Comparison of ENCODE assay signal across 27 cellular contexts in the genomic region with DNA sequence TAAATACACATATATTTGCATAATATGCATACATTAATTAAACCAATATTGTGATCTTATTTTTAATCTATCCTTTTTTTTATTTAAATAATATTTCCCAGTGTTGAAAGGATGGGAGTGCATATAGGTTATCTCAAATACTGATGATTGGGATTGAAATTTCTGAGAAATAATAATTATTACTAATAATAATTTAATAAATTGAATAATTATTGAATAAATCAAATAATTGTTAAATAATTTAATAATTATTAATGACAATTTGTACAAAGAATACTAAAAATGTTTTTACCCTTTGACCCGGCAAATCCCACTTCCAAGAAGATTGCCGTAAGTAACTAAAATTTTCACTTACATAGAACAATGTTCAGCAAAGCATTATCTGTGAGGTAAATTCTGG.
DNase-seq lines count a peak whose midpoint lies in the region; ATAC-seq, FAIRE-seq and TF ChIP-seq lines count a peak whose summit lies in the region.
"Had no signal": no experiment of that assay in that cellular context is flagged by ENCODE, and none has a peak within 500 bp of the region (broad histone marks: within the 10 kb centered on the region; RNA-seq: fewer than 3 reads in every experiment).

No MANE protein-coding gene starts in this region.

- no peak overlapping the region for H3K4me3 ChIP-seq in pancreas
- H3K4me3 ChIP-seq in suprapubic skin: no peak overlapping the region
- H3K4me3 ChIP-seq: BLaER1, GM12878 had no signal

- no peaks in the 10 kb centered on the region for H3K4me1 Mint-ChIP-seq in nephron progenitor cell
- H3K4me1 Mint-ChIP-seq: CD14-positive monocyte; CD4-positive, alpha-beta memory T cell; CD4-positive, CD25-positive, alpha-beta regulatory T cell; CD8-positive, alpha-beta memory T cell had no signal

- H3K27ac ChIP-seq in pancreas: no peak overlapping the region
- H3K27ac ChIP-seq in suprapubic skin: no peak overlapping the region
- H3K27ac ChIP-seq: 22Rv1, BLaER1 had no signal

- H3K9me3 ChIP-seq in pancreas: no peaks in the 10 kb centered on the region
- H3K9me3 ChIP-seq in suprapubic skin: no peaks in the 10 kb centered on the region
- H3K9me3 ChIP-seq: BE2C, BLaER1 had no signal

- TF ChIP-seq EP300 in suprapubic skin (IDR thresholded peaks at IDR 0.05): no peak

- no peaks in the 10 kb centered on the region for H3K27me3 ChIP-seq in pancreas
- H3K27me3 ChIP-seq in suprapubic skin: no peaks in the 10 kb centered on the region
- H3K27me3 ChIP-seq: BE2C, BLaER1 had no signal

- TF ChIP-seq CTCF in pancreas (IDR thresholded peaks at IDR 0.05) (no peak), nephron progenitor cell (IDR thresholded peaks at IDR 0.05) (no peak), suprapubic skin (IDR thresholded peaks at IDR 0.05) (no peak)

- H3K4me3 Mint-ChIP-seq in nephron progenitor cell: no peak overlapping the region
- H3K4me3 Mint-ChIP-seq: CD14-positive monocyte; CD4-positive, alpha-beta memory T cell; CD4-positive, CD25-positive, alpha-beta regulatory T cell; CD8-positive, alpha-beta memory T cell had no signal

- peaks cover 22% of the 10 kb centered on the region for H3K9me3 Mint-ChIP-seq in nephron progenitor cell

- ATAC-seq in pancreas: no peak
- ATAC-seq: GM12878 had no signal

- 63 to 67% methylated on average over 2 of the region's 2 CpGs for WGBS in pancreas, 2 donors
- WGBS in suprapubic skin: 81% methylated on average over 2 of the region's 2 CpGs

- DNase-seq in frontal cortex (ENCODE audit: low spot score in 2 of 2): no peak
- no peak for DNase-seq in pancreas
- DNase-seq in nephron progenitor cell: no peak
- no peak for DNase-seq in suprapubic skin (ENCODE audit: low spot score in 2 of 2)
- DNase-seq in iPS-NIHi7 (ENCODE audit: extremely low spot score): no peak
- DNase-seq: ACHN; BE2C; C1 segment of cervical spinal cord; CD4-positive, alpha-beta memory T cell; CD4-positive, CD25-positive, alpha-beta regulatory T cell; CD8-positive, alpha-beta memory T cell; COR-L47; DMS 273 treated with DMSO at 0.1 percent for 48 hours; DMS153; DMS53; DMS79; DND-41; EL; GDM1 had no signal

- TF ChIP-seq POLR2A in suprapubic skin (IDR thresholded peaks at IDR 0.05): no peak

- intact Hi-C loops in pancreas (cut with DNase I): no loop called here

- peaks cover 3% of the 10 kb centered on the region for H3K27me3 Mint-ChIP-seq in nephron progenitor cell (ENCODE audit: low read depth, poor library complexity)
- H3K27me3 Mint-ChIP-seq: CD4-positive, CD25-positive, alpha-beta regulatory T cell had no signal

- no peaks in the 10 kb centered on the region for H3K36me3 ChIP-seq in pancreas
- no peaks in the 10 kb centered on the region for H3K36me3 ChIP-seq in suprapubic skin
- H3K36me3 ChIP-seq: BE2C, BLaER1 had no signal

- no peaks in the 10 kb centered on the region for H3K4me1 ChIP-seq in pancreas
- H3K4me1 ChIP-seq in suprapubic skin: peaks cover 5% of the 10 kb centered on the region
- H3K4me1 ChIP-seq: BE2C, BLaER1 had no signal

- no peaks in the 10 kb centered on the region for H3K36me3 Mint-ChIP-seq in nephron progenitor cell (ENCODE audit: low read depth)
- H3K36me3 Mint-ChIP-seq: CD14-positive monocyte; CD4-positive, alpha-beta memory T cell; CD4-positive, CD25-positive, alpha-beta regulatory T cell had no signal

- no peak overlapping the region for H3K27ac Mint-ChIP-seq in nephron progenitor cell
- H3K27ac Mint-ChIP-seq: CD4-positive, alpha-beta memory T cell; CD4-positive, CD25-positive, alpha-beta regulatory T cell; CD8-positive, alpha-beta memory T cell had no signal

- peak; percentile 23 for FAIRE-seq in A204.1 (lab: Jason Lieb, UNC)
- FAIRE-seq in colon (lab: Jason Lieb, UNC): peak; percentile 65
- peak; percentile 90 for FAIRE-seq in frontal cortex (lab: Jason Lieb, UNC)
- FAIRE-seq in pancreas (lab: Jason Lieb, UNC): peak; percentile 63
- FAIRE-seq: GM12878, GM12892, GM18507 had no signal
